ENCODE assay signal across 9 cellular contexts in genomic region chr10:80493482-80494021, GRCh38. TPM values are rescaled to one million over a fixed set of nuclear protein-coding genes. Genes with fewer than 3 reads are reported as not detected.
DNase-seq lines count a peak whose midpoint lies in the region; ATAC-seq and TF ChIP-seq lines count a peak whose summit lies in the region.
"Had no signal": no experiment of that assay in that cellular context is flagged by ENCODE, and none has a peak within 500 bp of the region (broad histone marks: within the 10 kb centered on the region; RNA-seq: fewer than 3 reads in every experiment).

No MANE protein-coding gene starts in this region.

- H3K4me1 ChIP-seq in thymus (ENCODE audit: control insufficient read depth, insufficient read depth, low read length): peaks cover 18% of the 10 kb centered on the region

- peaks cover 30% of the 10 kb centered on the region for H3K36me3 ChIP-seq in thymus (ENCODE audit: control insufficient read depth, insufficient read depth)

- DNase-seq in NCI-H345 (lab: John Stamatoyannopoulos, UW) (peak; percentile 35), NCI-H345 treated with DMSO at 0.1 percent for 48 hours (lab: John Stamatoyannopoulos, UW; ENCODE audit: unreplicated experiment) (no peak), T-cell (peak in 1 of 34 experiments; percentile 36), glutamatergic neuron (no peak), caudate nucleus (lab: John Stamatoyannopoulos, UW) (no peak), left lobe of liver (ENCODE audit: low spot score) (no peak)

- H3K4me1 Mint-ChIP-seq in T-cell: peaks cover 99 to 100% (median 99%) of the 10 kb centered on the region in 3 donors
- H3K4me1 Mint-ChIP-seq in glutamatergic neuron (ENCODE audit: low read depth, unreplicated experiment): peaks cover 31% of the 10 kb centered on the region

- H3K4me3 Mint-ChIP-seq in T-cell (peak overlapping the region; percentile 13 to 57 (median 40)), glutamatergic neuron (ENCODE audit: unreplicated experiment) (no peak overlapping the region)

- WGBS in thymus: 4% methylated on average over 4 of the region's 4 CpGs

- no peaks in the 10 kb centered on the region for H3K9me3 ChIP-seq in thymus (ENCODE audit: control insufficient read depth)

- POLR2A ChIA-PET in T-cell (lab: Charles Lee): no interaction called here

- H3K36me3 Mint-ChIP-seq in T-cell (peaks cover 69% of the 10 kb centered on the region), glutamatergic neuron (ENCODE audit: unreplicated experiment) (peaks cover 36% of the 10 kb centered on the region)

- peaks cover 0 to 13% (median 8%) of the 10 kb centered on the region in 3 donors for H3K9me3 Mint-ChIP-seq in T-cell
- H3K9me3 Mint-ChIP-seq in glutamatergic neuron (ENCODE audit: unreplicated experiment): peaks cover 16% of the 10 kb centered on the region

- peak; percentile 63 for ATAC-seq in HG02759 (IDR thresholded peaks at IDR 0.05; ENCODE audit: unreplicated experiment)
- ATAC-seq in T-cell (replicated peaks in 1 of 4): peak; percentile 52 to 86 (median 62)
- no peak for ATAC-seq in left lobe of liver

- H3K27me3 Mint-ChIP-seq in T-cell: no peaks in the 10 kb centered on the region
- peaks cover 3% of the 10 kb centered on the region for H3K27me3 Mint-ChIP-seq in glutamatergic neuron (ENCODE audit: unreplicated experiment)

- H3K4me3 ChIP-seq in thymus (ENCODE audit: low read length): no peak overlapping the region

- CTCF ChIA-PET in T-cell (lab: Charles Lee): interaction anchor here in 1 of 2 donors (0.9 to 1.4 kb wide), 5 partner anchors 9 to 86 kb away, joined by 3 to 8 read pairs (median 4); no protein-coding TSS in a partner anchor

- peak overlapping the region; percentile 48 for H3K27ac ChIP-seq in thymus (ENCODE audit: low read depth)
- H3K27ac ChIP-seq in caudate nucleus (ENCODE audit: low read depth, low read length): no peak overlapping the region

- H3K27ac Mint-ChIP-seq in T-cell: peak overlapping the region; percentile 86 to 87
- H3K27ac Mint-ChIP-seq in glutamatergic neuron (ENCODE audit: unreplicated experiment): peak overlapping the region; percentile 41

- H3K27me3 ChIP-seq in thymus (ENCODE audit: control insufficient read depth, insufficient read depth): no peaks in the 10 kb centered on the region

- TF ChIP-seq CTCF in glutamatergic neuron (IDR thresholded peaks at IDR 0.05; ENCODE audit: partially characterized antibody, unreplicated experiment): no peak

RNA-seq across cellular contexts. Expression of gene TSPAN14, which starts 39.4 kb away (rescaled TPM):
- total RNA-seq in T-cell: 100 to 1,000 TPM; 130 to 204 (median 194) TPM
- 141 TPM for total RNA-seq in glutamatergic neuron (ENCODE audit: unreplicated experiment)
- polyA plus RNA-seq in thymus: 60.0 TPM
- 31.3 TPM for total RNA-seq in left lobe of liver

RNA-seq across cellular contexts. Expression of gene SH2D4B, which starts 44.1 kb away (rescaled TPM):
- total RNA-seq in T-cell: under 1 TPM; 0.12 to 0.26 (median 0.23) TPM
- 0.12 TPM for total RNA-seq in glutamatergic neuron (ENCODE audit: unreplicated experiment)
- 0.18 TPM for polyA plus RNA-seq in thymus
- not detected for total RNA-seq in left lobe of liver
- polyA plus RNA-seq: AG04450 had no signal
